Comparison of ENCODE assay signal across 9 cellular contexts in genomic region chr20:23152308-23152892, GRCh38.
DNase-seq lines count a peak whose midpoint lies in the region; ATAC-seq, FAIRE-seq and TF ChIP-seq lines count a peak whose summit lies in the region.
"Had no signal": no experiment of that assay in that cellular context is flagged by ENCODE, and none has a peak within 500 bp of the region (broad histone marks: within the 10 kb centered on the region; RNA-seq: fewer than 3 reads in every experiment).

No MANE protein-coding gene starts in this region.

- H3K27me3 ChIP-seq in HL-60 (ENCODE audit: insufficient read depth, poor library complexity, severe bottlenecking) (no peaks in the 10 kb centered on the region), ascending aorta (no peaks in the 10 kb centered on the region), suprapubic skin (no peaks in the 10 kb centered on the region)

- intact Hi-C loops in ascending aorta (cut with DNase I) (loop anchor here (1.0 to 10.0 kb wide), 3 partner anchors 198 to 1902 kb away; partner anchors contain the start of genes ACSS1 and NXT1), kidney (cut with DNase I) (no loop called here)

- no peak overlapping the region for H3K9ac ChIP-seq in kidney (ENCODE audit: low read length in 2 of 2)

- TF ChIP-seq CTCF in HL-60 (IDR thresholded peaks at IDR 0.05; ENCODE audit: insufficient read depth, low read length) = no peak
- TF ChIP-seq CTCF in ascending aorta (IDR thresholded peaks at IDR 0.05) = no peak
- no peak for TF ChIP-seq CTCF in kidney (IDR thresholded peaks at IDR 0.05; ENCODE audit: borderline replicate concordance, extremely low read depth, insufficient read depth)
- no peak for TF ChIP-seq CTCF in suprapubic skin (IDR thresholded peaks at IDR 0.05)

- peak overlapping the region; percentile 38 for H3K27ac ChIP-seq in HL-60 (replicated peaks)
- H3K27ac ChIP-seq in ascending aorta = peak overlapping the region; percentile 93 to 96
- H3K27ac ChIP-seq in kidney (ENCODE audit: low read depth in 2 of 2, low read length in 2 of 2) = peak overlapping the region; percentile 3 to 76
- peak overlapping the region; percentile 21 for H3K27ac ChIP-seq in suprapubic skin
- H3K27ac ChIP-seq: epithelial cell of prostate had no signal

- no peak for FAIRE-seq in kidney (lab: Jason Lieb, UNC)
- FAIRE-seq in HTR-8/SVneo (lab: Jason Lieb, UNC) = no peak

- H3K4me3 ChIP-seq in HL-60 (replicated peaks; ENCODE audit: insufficient read depth, low read length) (no peak overlapping the region), ascending aorta (no peak overlapping the region), kidney (ENCODE audit: low read length in 2 of 2) (no peak overlapping the region), suprapubic skin (no peak overlapping the region)

- peak; percentile 44 for TF ChIP-seq EP300 in suprapubic skin (IDR thresholded peaks at IDR 0.05)

- no peaks in the 10 kb centered on the region for H3K9me3 ChIP-seq in ascending aorta
- H3K9me3 ChIP-seq in kidney (ENCODE audit: control insufficient read depth in 1 of 2, low read length in 2 of 2) = no peaks in the 10 kb centered on the region
- H3K9me3 ChIP-seq in suprapubic skin = no peaks in the 10 kb centered on the region

- H3K4me1 ChIP-seq in ascending aorta (peaks cover 25 to 83% of the 10 kb centered on the region in 2 donors), kidney (ENCODE audit: control insufficient read depth in 1 of 2, insufficient read depth in 1 of 2, low read depth in 1 of 2, low read length in 2 of 2) (peaks cover 7 to 8% of the 10 kb centered on the region in 2 donors), suprapubic skin (peaks cover 61% of the 10 kb centered on the region)

- ATAC-seq in HG02798 (IDR thresholded peaks at IDR 0.05; ENCODE audit: poor library complexity, unreplicated experiment) = no peak

- DNase-seq in HL-60 (ENCODE audit: low read depth in 1 of 2, low spot score in 1 of 2) (peak; percentile 55 to 56), ascending aorta (ENCODE audit: low spot score in 2 of 2) (peak; percentile 94 to 98), kidney (peak; percentile 90), suprapubic skin (ENCODE audit: low spot score in 2 of 2) (peak in 1 of 2 donors; percentile 84), HTR-8/SVneo (ENCODE audit: insufficient read length, low spot score) (no peak), DMS 273 (lab: John Stamatoyannopoulos, UW; ENCODE audit: unreplicated experiment) (no peak), D341Med (ENCODE audit: low spot score) (no peak)

- 40% methylated on average over 9 of the region's 9 CpGs for WGBS in suprapubic skin

- H3K36me3 ChIP-seq in ascending aorta = no peaks in the 10 kb centered on the region
- H3K36me3 ChIP-seq in kidney (ENCODE audit: control insufficient read depth in 1 of 2, insufficient read depth in 2 of 2, low read length in 2 of 2) = no peaks in the 10 kb centered on the region
- no peaks in the 10 kb centered on the region for H3K36me3 ChIP-seq in suprapubic skin

- no peak for TF ChIP-seq POLR2A in suprapubic skin (IDR thresholded peaks at IDR 0.05)

Comparison
In these comparisons a context has a peak if more than half of its experiments do, and no peak if none do; other contexts are left out.
1. DNase-seq: peak in HL-60 (2 of 2), ascending aorta (2 of 2) and kidney (single experiment); none in HTR-8/SVneo (single experiment), DMS 273 (single experiment) and D341Med (single experiment).
2. H3K27ac ChIP-seq: peak in every context shown above with its lines; median percentile 94 in ascending aorta; 40 in kidney; 38 in HL-60; 21 in suprapubic skin.